In the genomic region with DNA sequence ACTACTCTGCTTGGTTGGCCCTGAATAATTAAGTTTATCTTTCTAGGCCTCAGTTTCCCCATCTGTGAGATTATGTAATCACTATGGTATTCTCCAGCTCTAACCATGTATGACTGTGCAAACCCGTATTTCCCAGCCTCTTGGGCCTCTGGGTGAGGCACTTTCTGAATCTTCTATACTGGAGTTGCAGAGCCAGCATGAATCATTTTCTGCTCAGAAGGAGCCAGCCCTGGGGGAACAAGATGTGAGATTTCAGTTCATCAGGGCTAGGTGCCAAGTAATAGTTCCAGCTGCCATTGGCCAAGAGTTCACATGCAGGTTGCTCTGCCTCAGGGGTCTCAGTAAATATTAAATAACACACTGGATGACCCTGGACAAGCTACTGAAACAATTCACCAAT, we compare ENCODE assay signal across 22 cellular contexts. TPM values are rescaled to one million over a fixed set of nuclear protein-coding genes. Genes with fewer than 3 reads are reported as not detected.
DNase-seq lines count a peak whose midpoint lies in the region; ATAC-seq, FAIRE-seq and TF ChIP-seq lines count a peak whose summit lies in the region.
"Had no signal": no experiment of that assay in that cellular context is flagged by ENCODE, and none has a peak within 500 bp of the region (broad histone marks: within the 10 kb centered on the region; RNA-seq: fewer than 3 reads in every experiment).

No MANE protein-coding gene starts in this region.

- no peak overlapping the region for H3K27ac ChIP-seq in pancreas

- DNase-seq in Daoy (ENCODE audit: low read depth) (peak; percentile 27), NCI-H226 (peak; percentile 82), cardiac fibroblast (ENCODE audit: low read depth in 2 of 2) (peak; percentile 57 to 89), naive B cell (no peak), pancreas (no peak), glomerular visceral epithelial cell (ENCODE audit: extremely low spot score) (no peak)
- no peak for DNase-seq in stimulated activated CD4-positive, alpha-beta T cell treated with anti-CD3 and anti-CD28 coated beads, Interleukin-4, amount 100 ng/mL, for 1 hour
- DNase-seq: activated T-cell treated with anti-CD3 and anti-CD28 coated beads, Interleukin-2, amount 50 U/mL, for 24 hours; Calu3; caudate nucleus; effector memory CD8-positive, alpha-beta T cell; immature natural killer cell; mesendoderm; NCI-H2029 treated with DMSO at 0.1 percent for 48 hours; NCI-H524 treated with DMSO at 0.1 percent for 48 hours; nephron progenitor cell; stimulated activated CD4-positive, alpha-beta T cell treated with anti-CD3 and anti-CD28 coated beads, Interleukin-15, amount 100 ng/mL, for 24 hours had no signal

- H3K4me1 Mint-ChIP-seq in naive B cell, result peaks cover 47 to 51% (median 48%) of the 10 kb centered on the region in 3 donors
- H3K4me1 Mint-ChIP-seq: nephron progenitor cell had no signal

- WGBS in pancreas, 2 donors, result 69 to 72% methylated on average over 1 of the region's 1 CpG

- FAIRE-seq in pancreas (lab: Jason Lieb, UNC), result no peak
- FAIRE-seq: GM18507, urothelium cell line had no signal

- no peaks in the 10 kb centered on the region for H3K27me3 Mint-ChIP-seq in naive B cell
- H3K27me3 Mint-ChIP-seq: activated T-cell treated with anti-CD3 and anti-CD28 coated beads, Interleukin-2, amount 50 U/mL, for 24 hours; effector memory CD8-positive, alpha-beta T cell; stimulated activated naive CD8-positive, alpha-beta T cell treated with anti-CD3 and anti-CD28 coated beads, Interleukin-15, Interleukin-2, amounts not matched to agents 100 ng/mL and 50 ng/mL, for 24 hours had no signal

- no peaks in the 10 kb centered on the region for H3K4me1 ChIP-seq in pancreas

- TF ChIP-seq CTCF in cardiac fibroblast (IDR thresholded peaks at IDR 0.05; ENCODE audit: low read depth, low read length) (no peak), pancreas (IDR thresholded peaks at IDR 0.05) (no peak)

- H3K4me3 ChIP-seq in cardiac fibroblast (replicated peaks in 1 of 2; ENCODE audit: low read depth in 2 of 2, low read length in 2 of 2) (no peak overlapping the region), pancreas (no peak overlapping the region)

- peaks cover 0 to 4% (median 0%) of the 10 kb centered on the region in 4 donors for H3K27me3 ChIP-seq in pancreas

- H3K36me3 ChIP-seq in pancreas, result no peaks in the 10 kb centered on the region

- no peak overlapping the region for H3K4me3 Mint-ChIP-seq in naive B cell
- H3K4me3 Mint-ChIP-seq: activated T-cell treated with anti-CD3 and anti-CD28 coated beads, Interleukin-2, amount 50 U/mL, for 24 hours; effector memory CD8-positive, alpha-beta T cell; immature natural killer cell; nephron progenitor cell; stimulated activated naive CD8-positive, alpha-beta T cell treated with anti-CD3 and anti-CD28 coated beads, Interleukin-15, Interleukin-2, amounts not matched to agents 100 ng/mL and 50 ng/mL, for 24 hours had no signal

- peaks cover 0 to 10% (median 0%) of the 10 kb centered on the region in 7 donors for H3K9me3 Mint-ChIP-seq in naive B cell
- H3K9me3 Mint-ChIP-seq: activated naive CD4-positive, alpha-beta T cell treated with anti-CD3 and anti-CD28 coated beads, Interleukin-2, amount 50 U/mL, for 72 hours; activated T-cell treated with anti-CD3 and anti-CD28 coated beads, Interleukin-2, amount 50 U/mL, for 24 hours; effector memory CD8-positive, alpha-beta T cell; stimulated activated naive CD8-positive, alpha-beta T cell treated with anti-CD3 and anti-CD28 coated beads, Interleukin-15, Interleukin-2, amounts not matched to agents 100 ng/mL and 50 ng/mL, for 24 hours had no signal

- H3K27ac Mint-ChIP-seq in naive B cell, result peak overlapping the region in 5 of 6 donors; percentile 34 to 99 (median 84)
- H3K27ac Mint-ChIP-seq: activated T-cell treated with anti-CD3 and anti-CD28 coated beads, Interleukin-2, amount 50 U/mL, for 24 hours; effector memory CD8-positive, alpha-beta T cell; immature natural killer cell; nephron progenitor cell; stimulated activated naive CD8-positive, alpha-beta T cell treated with anti-CD3 and anti-CD28 coated beads, Interleukin-15, Interleukin-2, amounts not matched to agents 100 ng/mL and 50 ng/mL, for 24 hours had no signal

- intact Hi-C loops in pancreas (cut with DNase I), result no loop called here

- H3K9me3 ChIP-seq in pancreas, result no peaks in the 10 kb centered on the region

- ATAC-seq in naive B cell (ENCODE audit: low read depth in 2 of 2) (no peak), pancreas (no peak), HG02763 (IDR thresholded peaks at IDR 0.05; ENCODE audit: unreplicated experiment) (no peak)
- ATAC-seq: activated naive CD4-positive, alpha-beta T cell treated with anti-CD3 and anti-CD28 coated beads, Interleukin-2, amount 50 U/mL, for 72 hours; effector memory CD8-positive, alpha-beta T cell had no signal

- no peaks in the 10 kb centered on the region for H3K36me3 Mint-ChIP-seq in naive B cell
- H3K36me3 Mint-ChIP-seq: activated naive CD4-positive, alpha-beta T cell treated with anti-CD3 and anti-CD28 coated beads, Interleukin-2, amount 50 U/mL, for 72 hours; immature natural killer cell had no signal

RNA-seq across cellular contexts. Expression of a gene that starts 47.7 kb away (rescaled TPM):
- total RNA-seq in Daoy (2014; rRNA removed; shearing (Covaris generic)), result 17.8 and 19.7 TPM in 2 replicates
- polyA plus RNA-seq in naive B cell (ENCODE audit: low read depth in 6 of 6), result 10 to 100 TPM in 1 of 6 donors, 1 to 10 TPM in 5; 4.6 to 15.2 (median 8.5) TPM
- total RNA-seq in pancreas, result 10 to 100 TPM; 12.2 to 26.8 (median 16.4) TPM
- polyA plus RNA-seq in pancreas, result 10 to 100 TPM in 1 of 2 donors, 1 to 10 TPM in 1; 7.5 to 13.3 TPM

Comparison
In these comparisons a context has a peak if more than half of its experiments do, and no peak if none do; other contexts are left out.
1. DNase-seq: peak in Daoy (single experiment), NCI-H226 (single experiment) and cardiac fibroblast (2 of 2); none in naive B cell (single experiment), pancreas (0 of 6), glomerular visceral epithelial cell (single experiment) and stimulated activated CD4-positive, alpha-beta T cell treated with anti-CD3 and anti-CD28 coated beads, Interleukin-4, amount 100 ng/mL, for 1 hour (single experiment).